22 cellular contexts compared by ENCODE assay signal in genomic region chr12:57260366-57260765, GRCh38. TPM values are rescaled to one million over a fixed set of nuclear protein-coding genes. Genes with fewer than 3 reads are reported as not detected.
DNase-seq lines count a peak whose midpoint lies in the region; ATAC-seq and TF ChIP-seq lines count a peak whose summit lies in the region.
"Had no signal": no experiment of that assay in that cellular context is flagged by ENCODE, and none has a peak within 500 bp of the region (broad histone marks: within the 10 kb centered on the region; RNA-seq: fewer than 3 reads in every experiment).

No MANE protein-coding gene starts in this region.

- intact Hi-C loops in heart right ventricle (cut with DNase I) (loop anchor here in 3 of 10 donors (5.0 kb wide), 2 partner anchors 192 to 197 kb away; partner anchors contain the start of genes GLI1 (in 1 of the 3) and INHBE (in 1 of the 3)), Right ventricle myocardium inferior (cut with DNase I) (no loop called here)

- ATAC-seq in heart right ventricle, result peak in 1 of 8 donors; percentile 2
- no peak for ATAC-seq in Right ventricle myocardium inferior
- no peak for ATAC-seq in HG02571 (IDR thresholded peaks at IDR 0.05; ENCODE audit: unreplicated experiment)
- no peak for ATAC-seq in esophagus mucosa
- no peak for ATAC-seq in effector memory CD8-positive, alpha-beta T cell (replicated peaks)

- H4K20me1 ChIP-seq in neural progenitor cell (ENCODE audit: low read depth), result peaks cover 18% of the 10 kb centered on the region
- H4K20me1 ChIP-seq: BLaER1 had no signal

- H3K4me2 ChIP-seq in neural progenitor cell, result peak overlapping the region; percentile 65
- H3K4me2 ChIP-seq: BLaER1 had no signal

- no peak overlapping the region for H3K4me3 Mint-ChIP-seq in endodermal cell
- H3K4me3 Mint-ChIP-seq in neural progenitor cell, result peak overlapping the region; percentile 48
- H3K4me3 Mint-ChIP-seq in effector memory CD8-positive, alpha-beta T cell, result no peak overlapping the region
- H3K4me3 Mint-ChIP-seq: CD4-positive, CD25-positive, alpha-beta regulatory T cell had no signal

- no peak overlapping the region for H3K4me3 ChIP-seq in heart right ventricle
- H3K4me3 ChIP-seq in endodermal cell (ENCODE audit: low read length), result no peak overlapping the region
- H3K4me3 ChIP-seq in neural progenitor cell, result no peak overlapping the region
- H3K4me3 ChIP-seq: BLaER1, SK-N-MC had no signal

- no peaks in the 10 kb centered on the region for H3K9me3 ChIP-seq in heart right ventricle
- H3K9me3 ChIP-seq in endodermal cell (ENCODE audit: control insufficient read depth, low read length), result no peaks in the 10 kb centered on the region
- H3K9me3 ChIP-seq in neural progenitor cell (ENCODE audit: low read depth), result no peaks in the 10 kb centered on the region
- H3K9me3 ChIP-seq: BLaER1 had no signal

- WGBS in heart right ventricle, 2 donors, result 78 to 83% methylated on average over 4 of the region's 4 CpGs
- WGBS in endodermal cell (ENCODE audit: insufficient coverage in 1 of 2, insufficient read length in 1 of 2), 2 experiments, result 63 to 88% methylated on average over 1 to 4 of the region's 4 CpGs

- peak overlapping the region; percentile 9 for H3K27ac Mint-ChIP-seq in endodermal cell
- no peak overlapping the region for H3K27ac Mint-ChIP-seq in neural progenitor cell
- peak overlapping the region in 1 of 2 donors; percentile 12 for H3K27ac Mint-ChIP-seq in effector memory CD8-positive, alpha-beta T cell

- H3K4me1 Mint-ChIP-seq in endodermal cell (peaks cover 30% of the 10 kb centered on the region), neural progenitor cell (peaks cover 28% of the 10 kb centered on the region)
- H3K4me1 Mint-ChIP-seq in effector memory CD8-positive, alpha-beta T cell (ENCODE audit: low read depth in 2 of 2), result peaks cover 2 to 5% of the 10 kb centered on the region in 2 donors

- no peaks in the 10 kb centered on the region for H3K27me3 Mint-ChIP-seq in endodermal cell (ENCODE audit: insufficient read depth)
- H3K27me3 Mint-ChIP-seq in neural progenitor cell (ENCODE audit: insufficient read depth, low read depth), result peaks cover 4% of the 10 kb centered on the region
- no peaks in the 10 kb centered on the region for H3K27me3 Mint-ChIP-seq in effector memory CD8-positive, alpha-beta T cell
- H3K27me3 Mint-ChIP-seq: CD4-positive, CD25-positive, alpha-beta regulatory T cell had no signal

- H3K9me3 Mint-ChIP-seq in endodermal cell (no peaks in the 10 kb centered on the region), neural progenitor cell (no peaks in the 10 kb centered on the region)
- H3K9me3 Mint-ChIP-seq in effector memory CD8-positive, alpha-beta T cell, result no peaks in the 10 kb centered on the region

- no peaks in the 10 kb centered on the region for H3K79me2 ChIP-seq in neural progenitor cell (ENCODE audit: low read depth)

- H3K27ac ChIP-seq in heart right ventricle (peak overlapping the region in 9 of 10 donors; percentile 73 to 90 (median 83)), endodermal cell (ENCODE audit: low read depth, low read length) (no peak overlapping the region), neural progenitor cell (no peak overlapping the region)
- H3K27ac ChIP-seq: BLaER1, HL-60, SK-N-MC had no signal

- H2AFZ ChIP-seq in neural progenitor cell (replicated peaks), result no peak overlapping the region

- H3K36me3 Mint-ChIP-seq in endodermal cell (ENCODE audit: low read depth) (peaks cover 46% of the 10 kb centered on the region), neural progenitor cell (peaks cover 26% of the 10 kb centered on the region)
- H3K36me3 Mint-ChIP-seq in effector memory CD8-positive, alpha-beta T cell (ENCODE audit: insufficient read depth), result peaks cover 60% of the 10 kb centered on the region

- no peak for DNase-seq in heart right ventricle
- no peak for DNase-seq in Right ventricle myocardium inferior (ENCODE audit: missing footprints)
- DNase-seq in NCI-H2227 treated with DMSO at 0.1 percent for 48 hours (lab: John Stamatoyannopoulos, UW), result peak; percentile 26
- no peak for DNase-seq in endodermal cell
- no peak for DNase-seq in neural progenitor cell (ENCODE audit: low spot score)
- DNase-seq in effector memory CD8-positive, alpha-beta T cell, result no peak
- DNase-seq: CD4-positive, CD25-positive, alpha-beta regulatory T cell; NCI-H1092 treated with DMSO at 0.1 percent for 48 hours; NCI-H1436; NCI-H187; NCI-H2081 treated with DMSO at 0.1 percent for 48 hours; NCI-H2171 treated with DMSO at 0.1 percent for 48 hours; NCI-H446; NCI-H524 treated with DMSO at 0.1 percent for 48 hours; NCI-H82; RPMI8226; SHP77 treated with DMSO at 0.1 percent for 48 hours had no signal

- H3K4me1 ChIP-seq in heart right ventricle, result peaks cover 6 to 70% (median 28%) of the 10 kb centered on the region in 9 donors
- H3K4me1 ChIP-seq in endodermal cell (ENCODE audit: control insufficient read depth, insufficient read depth, low read length), result peaks cover 21% of the 10 kb centered on the region
- peaks cover 34% of the 10 kb centered on the region for H3K4me1 ChIP-seq in neural progenitor cell

- H3K27me3 ChIP-seq in heart right ventricle, result no peaks in the 10 kb centered on the region
- H3K27me3 ChIP-seq in endodermal cell (ENCODE audit: control insufficient read depth, insufficient read depth, low read length, poor library complexity, severe bottlenecking), result no peaks in the 10 kb centered on the region
- no peaks in the 10 kb centered on the region for H3K27me3 ChIP-seq in neural progenitor cell
- H3K27me3 ChIP-seq: BLaER1 had no signal

- peaks cover 31% of the 10 kb centered on the region for H3F3A ChIP-seq in neural progenitor cell (ENCODE audit: low read depth)

- TF ChIP-seq CTCF in heart right ventricle (IDR thresholded peaks at IDR 0.05) (no peak), endodermal cell (conservative IDR thresholded peaks at IDR 0.05) (no peak), neural progenitor cell (IDR thresholded peaks at IDR 0.05) (no peak)

- H3K36me3 ChIP-seq in heart right ventricle (peaks cover 0 to 88% (median 22%) of the 10 kb centered on the region in 9 donors), endodermal cell (ENCODE audit: control insufficient read depth, insufficient read depth, low read length) (peaks cover 50% of the 10 kb centered on the region), neural progenitor cell (no peaks in the 10 kb centered on the region)

- H3K9ac ChIP-seq in endodermal cell (ENCODE audit: extremely low read depth, low read length, poor library complexity, severe bottlenecking) (no peak overlapping the region), neural progenitor cell (no peak overlapping the region)
- H3K9ac ChIP-seq: BLaER1 had no signal

RNA-seq across cellular contexts. Expression of gene STAC3, which starts 9.4 kb away (rescaled TPM):
- total RNA-seq in heart right ventricle (1 to 10 TPM in 4 of 10 donors, under 1 TPM in 6; 0.30 to 2.9 (median 0.98) TPM), Right ventricle myocardium inferior (1.2 TPM), endodermal cell (1 to 10 TPM; 5.9 to 6.8 TPM), neural progenitor cell (ENCODE audit: low replicate concordance) (1.1 and 5.1 TPM in 2 replicates), esophagus mucosa (1.1 TPM)
- 1 to 10 TPM in 1 of 2 donors, under 1 TPM in 1; 0.81 to 1.7 TPM for polyA plus RNA-seq in heart right ventricle
- 2.5 TPM for polyA plus RNA-seq in endodermal cell (2013, experiment 1 of 2)
- 1.9 TPM for polyA plus RNA-seq in endodermal cell (2013, experiment 2 of 2)

RNA-seq across cellular contexts. Expression of gene SHMT2, which starts 30.9 kb away (rescaled TPM):
- total RNA-seq in heart right ventricle (10 to 100 TPM; 24.4 to 47.6 (median 27.1) TPM), Right ventricle myocardium inferior (32.8 TPM), endodermal cell (100 to 1,000 TPM in 1 of 2 donors, 10 to 100 TPM in 1; 76.7 to 134 TPM), neural progenitor cell (ENCODE audit: low replicate concordance) (90.2 and 166 TPM in 2 replicates), esophagus mucosa (126 TPM)
- 10 to 100 TPM; 14.3 to 49.8 TPM for polyA plus RNA-seq in heart right ventricle
- 141 TPM for polyA plus RNA-seq in endodermal cell (2013, experiment 1 of 2)
- 96.2 TPM for polyA plus RNA-seq in endodermal cell (2013, experiment 2 of 2)

RNA-seq across cellular contexts. Expression of gene NXPH4, which starts 43.8 kb away (rescaled TPM):
- total RNA-seq in heart right ventricle (1 to 10 TPM in 7 of 10 donors, under 1 TPM in 3; 0.18 to 6.2 (median 2.3) TPM), Right ventricle myocardium inferior (0.60 TPM), endodermal cell (1 to 10 TPM in 1 of 2 donors, under 1 TPM in 1; 0.31 to 1.1 TPM), neural progenitor cell (ENCODE audit: low replicate concordance) (0.28 TPM in 1 of 2 replicates, not detected in the other), esophagus mucosa (6.7 TPM)
- polyA plus RNA-seq in heart right ventricle, result 1 to 10 TPM in 1 of 2 donors, under 1 TPM in 1; 0.66 to 1.8 TPM
- 7.8 TPM for polyA plus RNA-seq in endodermal cell (2013, experiment 1 of 2)
- polyA plus RNA-seq in endodermal cell (2013, experiment 2 of 2), result 6.4 TPM

Comparison
In these comparisons a context has a peak if more than half of its experiments do, and no peak if none do; other contexts are left out.
1. H3K27ac ChIP-seq: peak in heart right ventricle (9 of 10); none in endodermal cell (single experiment) and neural progenitor cell (single experiment).